11 cellular contexts compared by ENCODE assay signal in the genomic region with DNA sequence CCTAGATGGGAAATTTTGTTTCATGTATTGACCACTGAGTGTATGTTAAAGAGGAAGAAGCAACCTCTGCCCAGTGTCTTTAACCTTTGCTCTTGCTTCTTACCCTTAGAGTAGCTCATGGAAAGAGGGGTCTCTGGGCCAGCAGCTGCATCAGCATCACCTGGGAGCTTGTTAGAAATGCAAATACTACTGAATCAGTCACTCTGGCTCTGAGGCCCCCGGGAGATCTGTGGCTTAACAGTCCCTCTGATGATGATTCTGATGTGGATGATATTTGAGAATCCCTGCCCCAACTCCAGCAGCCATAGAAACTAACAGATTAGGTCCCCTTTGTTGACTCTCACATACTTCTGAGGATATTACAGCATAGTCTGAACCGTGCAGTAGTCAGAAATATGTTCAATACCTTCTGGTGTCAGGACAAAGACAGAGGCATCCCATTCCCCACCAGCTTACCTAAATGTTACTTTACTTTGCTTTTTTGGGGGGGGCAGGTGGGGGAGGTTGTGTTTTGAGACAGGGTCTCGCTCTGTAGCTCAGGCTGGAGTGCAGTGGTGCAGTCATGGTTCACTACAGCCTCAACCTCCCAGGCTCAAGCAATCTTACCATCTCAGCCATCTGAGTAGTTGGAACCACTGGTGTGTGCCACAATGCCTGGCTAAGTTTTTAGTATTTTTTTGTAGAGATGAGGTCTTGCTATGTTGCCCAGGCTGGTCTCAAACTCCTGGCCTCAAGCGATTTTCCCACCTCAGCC.
DNase-seq lines count a peak whose midpoint lies in the region; ATAC-seq and TF ChIP-seq lines count a peak whose summit lies in the region.
"Had no signal": no experiment of that assay in that cellular context is flagged by ENCODE, and none has a peak within 500 bp of the region (broad histone marks: within the 10 kb centered on the region; RNA-seq: fewer than 3 reads in every experiment).

No MANE protein-coding gene starts in this region.

- TF ChIP-seq CTCF in HEK293 (tag by site-specific recombination; IDR thresholded peaks at IDR 0.05), result no peak

- no peak for DNase-seq in CD4-positive, CD25-positive, alpha-beta regulatory T cell
- DNase-seq in naive thymus-derived CD8-positive, alpha-beta T cell, result no peak
- DNase-seq in superior temporal gyrus (ENCODE audit: extremely low spot score) (no peak), NCI-H345 treated with DMSO at 0.1 percent for 48 hours (lab: John Stamatoyannopoulos, UW; ENCODE audit: unreplicated experiment) (no peak), H7 (no peak), NCI-H1048 (lab: John Stamatoyannopoulos, UW) (no peak)
- DNase-seq: NCI-H1092 treated with DMSO at 0.1 percent for 48 hours had no signal

- H3K27me3 Mint-ChIP-seq in CD4-positive, CD25-positive, alpha-beta regulatory T cell, result no peaks in the 10 kb centered on the region
- H3K27me3 Mint-ChIP-seq in activated T-helper 17 cell treated with anti-CD3 and anti-CD28 coated beads, Interleukin-2, amount 50 U/mL, for 72 hours, result no peaks in the 10 kb centered on the region
- no peaks in the 10 kb centered on the region for H3K27me3 Mint-ChIP-seq in naive thymus-derived CD8-positive, alpha-beta T cell

- no peaks in the 10 kb centered on the region for H3K9me3 Mint-ChIP-seq in CD4-positive, CD25-positive, alpha-beta regulatory T cell
- no peaks in the 10 kb centered on the region for H3K9me3 Mint-ChIP-seq in activated T-helper 17 cell treated with anti-CD3 and anti-CD28 coated beads, Interleukin-2, amount 50 U/mL, for 72 hours
- no peaks in the 10 kb centered on the region for H3K9me3 Mint-ChIP-seq in naive thymus-derived CD8-positive, alpha-beta T cell

- no peaks in the 10 kb centered on the region for H3K27me3 ChIP-seq in CD4-positive, CD25-positive, alpha-beta regulatory T cell (ENCODE audit: control insufficient read depth, insufficient read depth, low read length)
- H3K27me3 ChIP-seq in H7 (ENCODE audit: control insufficient read depth, insufficient read depth, low read length), result no peaks in the 10 kb centered on the region
- H3K27me3 ChIP-seq: breast epithelium had no signal

- H3K9me3 ChIP-seq in CD4-positive, CD25-positive, alpha-beta regulatory T cell (ENCODE audit: control insufficient read depth in 2 of 2, low read length in 2 of 2), result no peaks in the 10 kb centered on the region
- no peaks in the 10 kb centered on the region for H3K9me3 ChIP-seq in HEK293 (ENCODE audit: control insufficient read depth, insufficient read depth, low read depth, low read length)
- H3K9me3 ChIP-seq: breast epithelium had no signal

- H3K27ac ChIP-seq in CD4-positive, CD25-positive, alpha-beta regulatory T cell (ENCODE audit: insufficient read depth, low read length, poor library complexity, severe bottlenecking), result no peak overlapping the region
- no peak overlapping the region for H3K27ac ChIP-seq in HEK293 (ENCODE audit: extremely low read depth, low read depth, low read length)
- H3K27ac ChIP-seq: HL-60 had no signal

- no peak overlapping the region for H3K4me3 ChIP-seq in CD4-positive, CD25-positive, alpha-beta regulatory T cell (ENCODE audit: low read depth, low read length)
- H3K4me3 ChIP-seq in HEK293 (ENCODE audit: low read depth, low read length) (no peak overlapping the region), H7 (ENCODE audit: insufficient read depth, low read depth, low read length) (no peak overlapping the region)
- H3K4me3 ChIP-seq: breast epithelium had no signal

- H3K36me3 Mint-ChIP-seq in CD4-positive, CD25-positive, alpha-beta regulatory T cell, result peaks cover 4% of the 10 kb centered on the region
- peaks cover 5% of the 10 kb centered on the region for H3K36me3 Mint-ChIP-seq in activated T-helper 17 cell treated with anti-CD3 and anti-CD28 coated beads, Interleukin-2, amount 50 U/mL, for 72 hours (ENCODE audit: low read depth)
- H3K36me3 Mint-ChIP-seq in naive thymus-derived CD8-positive, alpha-beta T cell, result peaks cover 0 to 3% (median 0%) of the 10 kb centered on the region in 3 donors

- no peak overlapping the region for H3K4me3 Mint-ChIP-seq in CD4-positive, CD25-positive, alpha-beta regulatory T cell
- H3K4me3 Mint-ChIP-seq in activated T-helper 17 cell treated with anti-CD3 and anti-CD28 coated beads, Interleukin-2, amount 50 U/mL, for 72 hours, result no peak overlapping the region
- no peak overlapping the region for H3K4me3 Mint-ChIP-seq in naive thymus-derived CD8-positive, alpha-beta T cell

- CTCF ChIA-PET in HEK293 (lab: Yijun Ruan, JAX), result interaction anchor here (0.6 to 1.9 kb wide), 3 partner anchors 73 to 236 kb away, joined by 3 to 4 read pairs (median 3); no protein-coding TSS in a partner anchor

- ATAC-seq in CD4-positive, CD25-positive, alpha-beta regulatory T cell (ENCODE audit: low read depth in 2 of 2), result no peak
- ATAC-seq in activated T-helper 17 cell treated with anti-CD3 and anti-CD28 coated beads, Interleukin-2, amount 50 U/mL, for 72 hours (replicated peaks), result peak; percentile 31
- no peak for ATAC-seq in naive thymus-derived CD8-positive, alpha-beta T cell

- H3K27ac Mint-ChIP-seq in CD4-positive, CD25-positive, alpha-beta regulatory T cell, result peak overlapping the region in 2 of 3 donors; percentile 64 to 80
- no peak overlapping the region for H3K27ac Mint-ChIP-seq in activated T-helper 17 cell treated with anti-CD3 and anti-CD28 coated beads, Interleukin-2, amount 50 U/mL, for 72 hours
- H3K27ac Mint-ChIP-seq in naive thymus-derived CD8-positive, alpha-beta T cell, result peak overlapping the region in 7 of 10 donors; percentile 5 to 58 (median 34)

- peaks cover 4% of the 10 kb centered on the region for H3K4me1 ChIP-seq in CD4-positive, CD25-positive, alpha-beta regulatory T cell (ENCODE audit: control insufficient read depth, insufficient read depth, low read length, poor library complexity, severe bottlenecking)
- H3K4me1 ChIP-seq in HEK293 (ENCODE audit: control insufficient read depth, insufficient read depth, low read length), result peaks cover 30% of the 10 kb centered on the region
- H3K4me1 ChIP-seq: breast epithelium had no signal

- H3K4me1 Mint-ChIP-seq in CD4-positive, CD25-positive, alpha-beta regulatory T cell, result peaks cover 4 to 34% (median 23%) of the 10 kb centered on the region in 4 donors
- peaks cover 20% of the 10 kb centered on the region for H3K4me1 Mint-ChIP-seq in activated T-helper 17 cell treated with anti-CD3 and anti-CD28 coated beads, Interleukin-2, amount 50 U/mL, for 72 hours
- H3K4me1 Mint-ChIP-seq in naive thymus-derived CD8-positive, alpha-beta T cell, result peaks cover 23 to 57% (median 34%) of the 10 kb centered on the region in 4 donors

- H3K36me3 ChIP-seq in CD4-positive, CD25-positive, alpha-beta regulatory T cell (ENCODE audit: control insufficient read depth, insufficient read depth, low read length), result no peaks in the 10 kb centered on the region
- no peaks in the 10 kb centered on the region for H3K36me3 ChIP-seq in HEK293 (ENCODE audit: control insufficient read depth in 2 of 2, insufficient read depth in 1 of 2, low read length in 2 of 2)
- H3K36me3 ChIP-seq in H7 (replicated peaks; ENCODE audit: control insufficient read depth, insufficient read depth, low read length), result no peaks in the 10 kb centered on the region
- H3K36me3 ChIP-seq: breast epithelium had no signal

- POLR2A ChIA-PET in HEK293 (lab: Yijun Ruan, JAX), result interaction anchor here (0.7 kb wide), 1 partner anchor 27 kb away, joined by 3 read pairs; no protein-coding TSS in a partner anchor
- POLR2A ChIA-PET in naive thymus-derived CD8-positive, alpha-beta T cell (lab: Charles Lee), result no interaction called here

TF ChIP-seq in HEK293, 187 proteins besides CTCF, POLR2A, EP300 and RAD21:
- TF ChIP-seq, protein P1, sequence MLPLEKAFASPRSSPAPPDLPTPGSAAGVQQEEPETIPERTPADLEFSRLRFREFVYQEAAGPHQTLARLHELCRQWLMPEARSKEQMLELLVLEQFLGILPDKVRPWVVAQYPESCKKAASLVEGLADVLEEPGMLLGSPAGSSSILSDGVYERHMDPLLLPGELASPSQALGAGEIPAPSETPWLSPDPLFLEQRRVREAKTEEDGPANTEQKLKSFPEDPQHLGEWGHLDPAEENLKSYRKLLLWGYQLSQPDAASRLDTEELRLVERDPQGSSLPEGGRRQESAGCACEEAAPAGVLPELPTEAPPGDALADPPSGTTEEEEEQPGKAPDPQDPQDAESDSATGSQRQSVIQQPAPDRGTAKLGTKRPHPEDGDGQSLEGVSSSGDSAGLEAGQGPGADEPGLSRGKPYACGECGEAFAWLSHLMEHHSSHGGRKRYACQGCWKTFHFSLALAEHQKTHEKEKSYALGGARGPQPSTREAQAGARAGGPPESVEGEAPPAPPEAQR (tag by site-specific recombination; IDR thresholded peaks at IDR 0.05), result no peak
- TF ChIP-seq ZNF121 (tag by site-specific recombination; IDR thresholded peaks at IDR 0.05), result 0 out of 2 replicates have a peak, but pooled peaks have one; percentile 19
